ENCODE assay signal across 8 cellular contexts in the genomic region with DNA sequence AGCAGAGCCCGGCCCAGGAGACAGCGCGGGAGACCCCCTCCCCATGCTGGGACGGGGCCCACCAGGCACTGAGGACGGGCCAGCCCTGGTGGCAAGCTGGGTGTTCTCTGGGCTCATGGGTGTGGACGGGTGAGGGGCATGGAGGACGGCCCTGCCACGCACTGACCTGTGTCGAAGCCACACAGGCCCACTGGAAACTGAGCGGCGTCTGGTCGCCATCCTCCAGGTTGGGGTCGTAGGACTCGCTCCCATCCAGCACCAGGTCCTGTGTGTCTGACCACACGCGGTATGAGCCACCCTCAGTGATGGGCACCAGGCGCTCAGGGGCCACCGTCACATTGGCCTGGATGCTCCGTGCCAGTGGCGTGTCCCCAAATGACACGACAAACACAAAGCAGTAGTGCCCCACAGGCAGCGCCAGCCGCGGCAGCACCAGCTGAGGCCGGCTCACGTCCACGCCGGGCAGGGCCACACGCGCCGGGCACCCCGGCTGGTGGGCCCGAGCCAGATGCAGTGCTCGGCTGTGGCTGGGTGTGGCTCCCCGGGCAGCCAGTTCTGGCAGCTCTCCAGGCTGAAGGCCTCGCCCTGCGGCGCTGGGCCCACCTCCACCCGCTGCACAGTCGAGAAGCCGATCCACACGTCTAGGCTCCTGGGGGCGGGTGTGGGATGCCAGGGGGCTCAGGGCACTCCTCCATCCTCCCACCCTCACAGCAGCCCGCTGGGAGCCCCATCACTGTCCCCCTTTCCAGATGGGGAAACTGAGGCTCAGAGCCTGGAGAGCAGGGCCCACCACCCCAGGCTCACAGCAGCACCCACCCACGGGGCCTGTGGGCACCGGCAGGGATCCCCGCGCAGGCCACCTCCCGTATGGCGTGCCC. TPM values are rescaled to one million over a fixed set of nuclear protein-coding genes. Genes with fewer than 3 reads are reported as not detected.
DNase-seq lines count a peak whose midpoint lies in the region; ATAC-seq and TF ChIP-seq lines count a peak whose summit lies in the region.
"Not testable (repeated sequence)": the region's sequence is repeated elsewhere in the genome, so short reads cannot be mapped to it uniquely, and the experiment has no call there.

No MANE protein-coding gene starts in this region.

- H3K27ac Mint-ChIP-seq in CD14-positive monocyte; stimulated activated naive CD8-positive, alpha-beta T cell treated with anti-CD3 and anti-CD28 coated beads, Interleukin-15, amount 100 ng/mL, for 72 hours: not testable (repeated sequence)

- not testable (repeated sequence) for TF ChIP-seq CTCF in CD14-positive monocyte (IDR thresholded peaks at IDR 0.05); gastroesophageal sphincter (IDR thresholded peaks at IDR 0.05); lower lobe of right lung (IDR thresholded peaks at IDR 0.05); psoas muscle (IDR thresholded peaks at IDR 0.05)

- not testable (repeated sequence) for H3K9me3 Mint-ChIP-seq in CD14-positive monocyte; stimulated activated naive CD8-positive, alpha-beta T cell treated with anti-CD3 and anti-CD28 coated beads, Interleukin-15, amount 100 ng/mL, for 72 hours

- H3K27me3 ChIP-seq in gastroesophageal sphincter; right cardiac atrium (ENCODE audit: control insufficient read depth, insufficient read depth); lower lobe of right lung (ENCODE audit: low read depth); psoas muscle (ENCODE audit: insufficient read depth in 3 of 3, low read length in 2 of 3); aorta (ENCODE audit: control insufficient read depth in 1 of 2, insufficient read depth in 2 of 2, low read length in 1 of 2): not testable (repeated sequence)

- H3K4me3 ChIP-seq in gastroesophageal sphincter; right cardiac atrium (ENCODE audit: low read length); lower lobe of right lung; psoas muscle; aorta (ENCODE audit: low read length in 2 of 2): not testable (repeated sequence)

- H3K4me3 Mint-ChIP-seq in CD14-positive monocyte; stimulated activated naive CD8-positive, alpha-beta T cell treated with anti-CD3 and anti-CD28 coated beads, Interleukin-15, amount 100 ng/mL, for 72 hours: not testable (repeated sequence)

- H3K27ac ChIP-seq in gastroesophageal sphincter, result peak overlapping the region in 2 of 4 donors; percentile 32 to 49
- not testable (repeated sequence) for H3K27ac ChIP-seq in right cardiac atrium (ENCODE audit: low read length); lower lobe of right lung; psoas muscle; aorta (ENCODE audit: low read depth in 1 of 2, low read length in 2 of 2)

- TF ChIP-seq EP300 in gastroesophageal sphincter (IDR thresholded peaks at IDR 0.05), result not testable (repeated sequence)

- H3K4me1 Mint-ChIP-seq in CD14-positive monocyte; stimulated activated naive CD8-positive, alpha-beta T cell treated with anti-CD3 and anti-CD28 coated beads, Interleukin-15, amount 100 ng/mL, for 72 hours: not testable (repeated sequence)

- intact Hi-C loops in CD14-positive monocyte (cut with micrococcal nuclease); right cardiac atrium (cut with DNase I); lower lobe of right lung (cut with DNase I); psoas muscle (cut with DNase I); aorta (cut with DNase I): not testable (repeated sequence)

- TF ChIP-seq POLR2A in gastroesophageal sphincter (IDR thresholded peaks at IDR 0.05), result not testable (repeated sequence)

- H3K27me3 Mint-ChIP-seq in CD14-positive monocyte (ENCODE audit: low read depth in 3 of 3); stimulated activated naive CD8-positive, alpha-beta T cell treated with anti-CD3 and anti-CD28 coated beads, Interleukin-15, amount 100 ng/mL, for 72 hours: not testable (repeated sequence)

- no CpG with 5 or more reads among the region's 50 CpGs for WGBS in gastroesophageal sphincter (ENCODE audit: low coverage in 1 of 2), 2 donors
- WGBS in right cardiac atrium, result 91% methylated on average over 42 of the region's 50 CpGs
- 50 to 60% (median 57%) methylated on average over 20 to 43 of the region's 50 CpGs for WGBS in psoas muscle, 3 donors
- WGBS in aorta, 2 donors, result 82 to 84% methylated on average over 22 to 44 of the region's 50 CpGs

- not testable (repeated sequence) for H3K9me3 ChIP-seq in gastroesophageal sphincter; right cardiac atrium (ENCODE audit: control insufficient read depth, low read length); lower lobe of right lung; psoas muscle; aorta (ENCODE audit: control insufficient read depth, low read length)

- DNase-seq in CD14-positive monocyte (ENCODE audit: low spot score) (peak; percentile 15), right cardiac atrium (peak in 2 of 3 donors; percentile 33 to 56), psoas muscle (peak in 1 of 2 donors; percentile 71), aorta (peak; percentile 39 to 64)
- peak; percentile 18 for DNase-seq in activated CD4-positive, CD25-positive, alpha-beta regulatory T cell treated with anti-CD3 and anti-CD28 coated beads, Interleukin-2, amount 50 U/mL, for 72 hours
- not testable (repeated sequence) for DNase-seq in lower lobe of right lung; stimulated activated naive CD8-positive, alpha-beta T cell treated with anti-CD3 and anti-CD28 coated beads, Interleukin-15, amount 100 ng/mL, for 72 hours

- H3K36me3 Mint-ChIP-seq in CD14-positive monocyte, result not testable (repeated sequence)

- H3K4me1 ChIP-seq in gastroesophageal sphincter, result peaks cover 0 to 28% (median 4%) of the 10 kb centered on the region in 3 donors
- H3K4me1 ChIP-seq in right cardiac atrium (ENCODE audit: control insufficient read depth, insufficient read depth, low read length); lower lobe of right lung; psoas muscle; aorta (ENCODE audit: control insufficient read depth in 1 of 2, insufficient read depth in 2 of 2, low read length in 2 of 2): not testable (repeated sequence)

- peaks cover 0 to 29% of the 10 kb centered on the region in 2 donors for H3K36me3 ChIP-seq in gastroesophageal sphincter
- not testable (repeated sequence) for H3K36me3 ChIP-seq in lower lobe of right lung; aorta (ENCODE audit: control insufficient read depth in 1 of 2, insufficient read depth in 2 of 2, low read length in 1 of 2)
- H3K36me3 ChIP-seq in psoas muscle (ENCODE audit: insufficient read depth in 1 of 2, low read depth in 1 of 2), result peaks cover 0 to 15% of the 10 kb centered on the region in 2 donors

- peak; percentile 31 for ATAC-seq in gastroesophageal sphincter
- peak; percentile 55 to 70 for ATAC-seq in right cardiac atrium
- peak; percentile 29 to 62 for ATAC-seq in lower lobe of right lung
- peak; percentile 57 to 96 (median 88) for ATAC-seq in psoas muscle
- peak; percentile 58 for ATAC-seq in stimulated activated naive CD8-positive, alpha-beta T cell treated with anti-CD3 and anti-CD28 coated beads, Interleukin-15, amount 100 ng/mL, for 72 hours
- peak; percentile 71 for ATAC-seq in aorta (ENCODE audit: low FRiP score)

RNA-seq across cellular contexts. Expression of gene RRN3, which starts 41.6 kb away (rescaled TPM):
- polyA plus RNA-seq in CD14-positive monocyte (1 to 10 TPM; 4.3 to 9.2 TPM), right cardiac atrium (13.1 TPM), psoas muscle (10 to 100 TPM; 19.9 to 49.5 (median 22.4) TPM), aorta (10 to 100 TPM in 1 of 2 donors, 1 to 10 TPM in 1; 9.4 to 11.7 TPM)
- total RNA-seq in gastroesophageal sphincter (10 to 100 TPM; 27.9 to 42.3 (median 31.1) TPM), right cardiac atrium (10 to 100 TPM; 22.3 to 25.5 (median 24.0) TPM), lower lobe of right lung (23.0 TPM), psoas muscle (10 to 100 TPM; 30.8 to 54.9 (median 54.4) TPM), aorta (10 to 100 TPM; 19.1 to 22.9 TPM)

Comparison
In these comparisons a context has a peak if more than half of its experiments do, and no peak if none do; other contexts are left out.
1. ATAC-seq: peak in every context shown above with its lines; median percentile 88 in psoas muscle; 71 in aorta; 62 in right cardiac atrium; 58 in stimulated activated naive CD8-positive, alpha-beta T cell treated with anti-CD3 and anti-CD28 coated beads, Interleukin-15, amount 100 ng/mL, for 72 hours; 46 in lower lobe of right lung; 31 in gastroesophageal sphincter.